ENCODE assay signal across 1 cellular context in genomic region chr2:48341556-48342133, GRCh38.
TF ChIP-seq lines count a peak whose summit lies in the region.

No MANE protein-coding gene starts in this region.

TF ChIP-seq in K562, 482 proteins besides CTCF, POLR2A, EP300 and RAD21 (continued from another document):
- TF ChIP-seq, protein P1, sequence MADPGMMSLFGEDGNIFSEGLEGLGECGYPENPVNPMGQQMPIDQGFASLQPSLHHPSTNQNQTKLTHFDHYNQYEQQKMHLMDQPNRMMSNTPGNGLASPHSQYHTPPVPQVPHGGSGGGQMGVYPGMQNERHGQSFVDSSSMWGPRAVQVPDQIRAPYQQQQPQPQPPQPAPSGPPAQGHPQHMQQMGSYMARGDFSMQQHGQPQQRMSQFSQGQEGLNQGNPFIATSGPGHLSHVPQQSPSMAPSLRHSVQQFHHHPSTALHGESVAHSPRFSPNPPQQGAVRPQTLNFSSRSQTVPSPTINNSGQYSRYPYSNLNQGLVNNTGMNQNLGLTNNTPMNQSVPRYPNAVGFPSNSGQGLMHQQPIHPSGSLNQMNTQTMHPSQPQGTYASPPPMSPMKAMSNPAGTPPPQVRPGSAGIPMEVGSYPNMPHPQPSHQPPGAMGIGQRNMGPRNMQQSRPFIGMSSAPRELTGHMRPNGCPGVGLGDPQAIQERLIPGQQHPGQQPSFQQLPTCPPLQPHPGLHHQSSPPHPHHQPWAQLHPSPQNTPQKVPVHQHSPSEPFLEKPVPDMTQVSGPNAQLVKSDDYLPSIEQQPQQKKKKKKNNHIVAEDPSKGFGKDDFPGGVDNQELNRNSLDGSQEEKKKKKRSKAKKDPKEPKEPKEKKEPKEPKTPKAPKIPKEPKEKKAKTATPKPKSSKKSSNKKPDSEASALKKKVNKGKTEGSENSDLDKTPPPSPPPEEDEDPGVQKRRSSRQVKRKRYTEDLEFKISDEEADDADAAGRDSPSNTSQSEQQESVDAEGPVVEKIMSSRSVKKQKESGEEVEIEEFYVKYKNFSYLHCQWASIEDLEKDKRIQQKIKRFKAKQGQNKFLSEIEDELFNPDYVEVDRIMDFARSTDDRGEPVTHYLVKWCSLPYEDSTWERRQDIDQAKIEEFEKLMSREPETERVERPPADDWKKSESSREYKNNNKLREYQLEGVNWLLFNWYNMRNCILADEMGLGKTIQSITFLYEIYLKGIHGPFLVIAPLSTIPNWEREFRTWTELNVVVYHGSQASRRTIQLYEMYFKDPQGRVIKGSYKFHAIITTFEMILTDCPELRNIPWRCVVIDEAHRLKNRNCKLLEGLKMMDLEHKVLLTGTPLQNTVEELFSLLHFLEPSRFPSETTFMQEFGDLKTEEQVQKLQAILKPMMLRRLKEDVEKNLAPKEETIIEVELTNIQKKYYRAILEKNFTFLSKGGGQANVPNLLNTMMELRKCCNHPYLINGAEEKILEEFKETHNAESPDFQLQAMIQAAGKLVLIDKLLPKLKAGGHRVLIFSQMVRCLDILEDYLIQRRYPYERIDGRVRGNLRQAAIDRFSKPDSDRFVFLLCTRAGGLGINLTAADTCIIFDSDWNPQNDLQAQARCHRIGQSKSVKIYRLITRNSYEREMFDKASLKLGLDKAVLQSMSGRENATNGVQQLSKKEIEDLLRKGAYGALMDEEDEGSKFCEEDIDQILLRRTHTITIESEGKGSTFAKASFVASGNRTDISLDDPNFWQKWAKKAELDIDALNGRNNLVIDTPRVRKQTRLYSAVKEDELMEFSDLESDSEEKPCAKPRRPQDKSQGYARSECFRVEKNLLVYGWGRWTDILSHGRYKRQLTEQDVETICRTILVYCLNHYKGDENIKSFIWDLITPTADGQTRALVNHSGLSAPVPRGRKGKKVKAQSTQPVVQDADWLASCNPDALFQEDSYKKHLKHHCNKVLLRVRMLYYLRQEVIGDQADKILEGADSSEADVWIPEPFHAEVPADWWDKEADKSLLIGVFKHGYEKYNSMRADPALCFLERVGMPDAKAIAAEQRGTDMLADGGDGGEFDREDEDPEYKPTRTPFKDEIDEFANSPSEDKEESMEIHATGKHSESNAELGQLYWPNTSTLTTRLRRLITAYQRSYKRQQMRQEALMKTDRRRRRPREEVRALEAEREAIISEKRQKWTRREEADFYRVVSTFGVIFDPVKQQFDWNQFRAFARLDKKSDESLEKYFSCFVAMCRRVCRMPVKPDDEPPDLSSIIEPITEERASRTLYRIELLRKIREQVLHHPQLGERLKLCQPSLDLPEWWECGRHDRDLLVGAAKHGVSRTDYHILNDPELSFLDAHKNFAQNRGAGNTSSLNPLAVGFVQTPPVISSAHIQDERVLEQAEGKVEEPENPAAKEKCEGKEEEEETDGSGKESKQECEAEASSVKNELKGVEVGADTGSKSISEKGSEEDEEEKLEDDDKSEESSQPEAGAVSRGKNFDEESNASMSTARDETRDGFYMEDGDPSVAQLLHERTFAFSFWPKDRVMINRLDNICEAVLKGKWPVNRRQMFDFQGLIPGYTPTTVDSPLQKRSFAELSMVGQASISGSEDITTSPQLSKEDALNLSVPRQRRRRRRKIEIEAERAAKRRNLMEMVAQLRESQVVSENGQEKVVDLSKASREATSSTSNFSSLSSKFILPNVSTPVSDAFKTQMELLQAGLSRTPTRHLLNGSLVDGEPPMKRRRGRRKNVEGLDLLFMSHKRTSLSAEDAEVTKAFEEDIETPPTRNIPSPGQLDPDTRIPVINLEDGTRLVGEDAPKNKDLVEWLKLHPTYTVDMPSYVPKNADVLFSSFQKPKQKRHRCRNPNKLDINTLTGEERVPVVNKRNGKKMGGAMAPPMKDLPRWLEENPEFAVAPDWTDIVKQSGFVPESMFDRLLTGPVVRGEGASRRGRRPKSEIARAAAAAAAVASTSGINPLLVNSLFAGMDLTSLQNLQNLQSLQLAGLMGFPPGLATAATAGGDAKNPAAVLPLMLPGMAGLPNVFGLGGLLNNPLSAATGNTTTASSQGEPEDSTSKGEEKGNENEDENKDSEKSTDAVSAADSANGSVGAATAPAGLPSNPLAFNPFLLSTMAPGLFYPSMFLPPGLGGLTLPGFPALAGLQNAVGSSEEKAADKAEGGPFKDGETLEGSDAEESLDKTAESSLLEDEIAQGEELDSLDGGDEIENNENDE (IDR thresholded peaks at IDR 0.05; ENCODE audit: low read depth, low read length) = no peak
- TF ChIP-seq KLF10 (CRISPR knock-in tag; IDR thresholded peaks at IDR 0.05) (no peak), ETS2 (tag; IDR thresholded peaks at IDR 0.05; ENCODE audit: borderline replicate concordance, poor library complexity, severe bottlenecking) (no peak), SNRNP70 (optimal IDR thresholded peaks at IDR 0.05; ENCODE audit: low read depth, low read length) (no peak), KLF6 (CRISPR knock-in tag; IDR thresholded peaks at IDR 0.05; ENCODE audit: borderline replicate concordance) (no peak), SMAD4 (CRISPR knock-in tag; conservative IDR thresholded peaks at IDR 0.05) (no peak), FOXO4 (CRISPR knock-in tag; IDR thresholded peaks at IDR 0.05) (no peak), MYC (IDR thresholded peaks at IDR 0.05; ENCODE audit: low read depth, low read length) (no peak), MYC (CRISPR knock-in tag; IDR thresholded peaks at IDR 0.05; ENCODE audit: borderline replicate concordance, low read depth) (no peak), ZBTB1 (CRISPR knock-in tag; IDR thresholded peaks at IDR 0.05; ENCODE audit: borderline replicate concordance, low read depth) (no peak), ZNF347 (CRISPR knock-in tag; IDR thresholded peaks at IDR 0.05; ENCODE audit: low read depth) (no peak), E2F4 (CRISPR knock-in tag; IDR thresholded peaks at IDR 0.05; ENCODE audit: low read depth) (no peak), FOXM1 (IDR thresholded peaks at IDR 0.05; ENCODE audit: low read depth) (no peak), FOXM1 (CRISPR knock-in tag; IDR thresholded peaks at IDR 0.05; ENCODE audit: low read depth) (no peak), KHSRP (IDR thresholded peaks at IDR 0.05) (no peak), BDP1 (IDR thresholded peaks at IDR 0.05; ENCODE audit: insufficient read depth, insufficient read length) (no peak)
- TF ChIP-seq, protein P2, sequence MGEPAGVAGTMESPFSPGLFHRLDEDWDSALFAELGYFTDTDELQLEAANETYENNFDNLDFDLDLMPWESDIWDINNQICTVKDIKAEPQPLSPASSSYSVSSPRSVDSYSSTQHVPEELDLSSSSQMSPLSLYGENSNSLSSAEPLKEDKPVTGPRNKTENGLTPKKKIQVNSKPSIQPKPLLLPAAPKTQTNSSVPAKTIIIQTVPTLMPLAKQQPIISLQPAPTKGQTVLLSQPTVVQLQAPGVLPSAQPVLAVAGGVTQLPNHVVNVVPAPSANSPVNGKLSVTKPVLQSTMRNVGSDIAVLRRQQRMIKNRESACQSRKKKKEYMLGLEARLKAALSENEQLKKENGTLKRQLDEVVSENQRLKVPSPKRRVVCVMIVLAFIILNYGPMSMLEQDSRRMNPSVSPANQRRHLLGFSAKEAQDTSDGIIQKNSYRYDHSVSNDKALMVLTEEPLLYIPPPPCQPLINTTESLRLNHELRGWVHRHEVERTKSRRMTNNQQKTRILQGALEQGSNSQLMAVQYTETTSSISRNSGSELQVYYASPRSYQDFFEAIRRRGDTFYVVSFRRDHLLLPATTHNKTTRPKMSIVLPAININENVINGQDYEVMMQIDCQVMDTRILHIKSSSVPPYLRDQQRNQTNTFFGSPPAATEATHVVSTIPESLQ (CRISPR knock-in tag; IDR thresholded peaks at IDR 0.05) = no peak
- TF ChIP-seq, protein P3, sequence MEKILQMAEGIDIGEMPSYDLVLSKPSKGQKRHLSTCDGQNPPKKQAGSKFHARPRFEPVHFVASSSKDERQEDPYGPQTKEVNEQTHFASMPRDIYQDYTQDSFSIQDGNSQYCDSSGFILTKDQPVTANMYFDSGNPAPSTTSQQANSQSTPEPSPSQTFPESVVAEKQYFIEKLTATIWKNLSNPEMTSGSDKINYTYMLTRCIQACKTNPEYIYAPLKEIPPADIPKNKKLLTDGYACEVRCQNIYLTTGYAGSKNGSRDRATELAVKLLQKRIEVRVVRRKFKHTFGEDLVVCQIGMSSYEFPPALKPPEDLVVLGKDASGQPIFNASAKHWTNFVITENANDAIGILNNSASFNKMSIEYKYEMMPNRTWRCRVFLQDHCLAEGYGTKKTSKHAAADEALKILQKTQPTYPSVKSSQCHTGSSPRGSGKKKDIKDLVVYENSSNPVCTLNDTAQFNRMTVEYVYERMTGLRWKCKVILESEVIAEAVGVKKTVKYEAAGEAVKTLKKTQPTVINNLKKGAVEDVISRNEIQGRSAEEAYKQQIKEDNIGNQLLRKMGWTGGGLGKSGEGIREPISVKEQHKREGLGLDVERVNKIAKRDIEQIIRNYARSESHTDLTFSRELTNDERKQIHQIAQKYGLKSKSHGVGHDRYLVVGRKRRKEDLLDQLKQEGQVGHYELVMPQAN (IDR thresholded peaks at IDR 0.05; ENCODE audit: borderline replicate concordance) = no peak
